ENCODE assay signal across 8 cellular contexts in the genomic region with DNA sequence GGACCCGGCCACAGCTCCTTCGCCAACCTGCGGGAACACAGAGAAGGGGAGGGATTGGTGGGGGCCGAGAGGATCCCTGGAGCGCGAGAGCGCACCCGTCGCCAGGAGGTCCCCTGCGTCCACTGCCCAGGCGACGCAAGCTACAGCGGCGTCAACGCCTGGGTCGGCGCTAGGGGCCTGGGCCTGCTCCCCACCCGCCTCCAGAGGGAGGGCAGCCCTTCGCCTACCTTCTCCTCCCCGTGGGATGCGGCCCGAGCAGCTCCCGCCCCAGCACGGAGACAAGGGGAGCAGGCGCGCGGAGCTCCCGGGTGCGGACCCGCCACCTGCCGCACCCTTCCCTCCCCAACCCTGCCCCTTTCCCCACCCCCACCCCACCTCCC.
DNase-seq lines count a peak whose midpoint lies in the region; ATAC-seq and TF ChIP-seq lines count a peak whose summit lies in the region.

No MANE protein-coding gene starts in this region.

- H2BK120ac ChIP-seq in IMR-90 (ENCODE audit: low read depth, low read length): no peak overlapping the region
- peak overlapping the region; percentile 15 for H2BK120ac ChIP-seq in mesenchymal stem cell (ENCODE audit: low read depth, low read length)

- H3K9me3 ChIP-seq in IMR-90 (ENCODE audit: control insufficient read depth, insufficient read depth, low read length): no peaks in the 10 kb centered on the region
- no peaks in the 10 kb centered on the region for H3K9me3 ChIP-seq in mesenchymal stem cell (ENCODE audit: control insufficient read depth, low read length)
- no peaks in the 10 kb centered on the region for H3K9me3 ChIP-seq in WERI-Rb-1 (ENCODE audit: severe bottlenecking)

- H3K4me3 ChIP-seq in AG10803 (ENCODE audit: low read length) (peak overlapping the region; percentile 17), IMR-90 (ENCODE audit: insufficient read depth, low read depth, low read length) (no peak overlapping the region), mesenchymal stem cell (ENCODE audit: insufficient read depth in 1 of 2, low read depth in 1 of 2, low read length in 2 of 2) (peak overlapping the region in 1 of 2 experiments; percentile 53), WERI-Rb-1 (ENCODE audit: low read depth, low read length) (no peak overlapping the region)

- no peak overlapping the region for H2AK5ac ChIP-seq in IMR-90 (ENCODE audit: low read depth, low read length)
- no peak overlapping the region for H2AK5ac ChIP-seq in mesenchymal stem cell (ENCODE audit: low read length, severe bottlenecking)

- H2BK5ac ChIP-seq in IMR-90 (ENCODE audit: low read depth, low read length, poor library complexity, severe bottlenecking) (no peak overlapping the region), mesenchymal stem cell (ENCODE audit: low read depth, low read length, poor library complexity, severe bottlenecking) (no peak overlapping the region)

- H3K4ac ChIP-seq in IMR-90 (ENCODE audit: low read depth, low read length): no peak overlapping the region
- peak overlapping the region in 1 of 2 experiments; percentile 26 for H3K4ac ChIP-seq in mesenchymal stem cell (ENCODE audit: low read depth in 1 of 2, low read length in 2 of 2)

- dilution Hi-C loops in IMR-90 (cut with HindIII; ENCODE audit: low sequenced_read_pairs, unreplicated experiment): no loop called here

- H4K20me1 ChIP-seq in IMR-90 (ENCODE audit: insufficient read depth, low read length): no peaks in the 10 kb centered on the region

- 63% methylated on average over 3 of the region's 31 CpGs; no CpG with 5 or more reads in 1 of the 2 experiments for WGBS in IMR-90 (ENCODE audit: extremely low coverage in 2 of 2, insufficient read length in 1 of 2), 2 experiments
- whole genome bisulfite sequencing in mesenchymal stem cell: 2% methylated on average over 23 of the region's 31 CpGs

- H3K27ac ChIP-seq in IMR-90 (ENCODE audit: insufficient read depth, low read length): no peak overlapping the region
- no peak overlapping the region for H3K27ac ChIP-seq in mesenchymal stem cell (ENCODE audit: low read length, poor library complexity, severe bottlenecking)
- H3K27ac ChIP-seq in WERI-Rb-1: no peak overlapping the region

- H3K4me2 ChIP-seq in IMR-90 (ENCODE audit: low read depth, low read length) (no peak overlapping the region), mesenchymal stem cell (ENCODE audit: low read length, poor library complexity, severe bottlenecking) (peak overlapping the region; percentile 78)

- DNase-seq in AG10803 (ENCODE audit: low read depth): no peak
- DNase-seq in IMR-90: no peak
- no peak for DNase-seq in central memory CD8-positive, alpha-beta T cell (ENCODE audit: low spot score in 2 of 2)
- DNase-seq in mesenchymal stem cell: no peak
- no peak for DNase-seq in NK-92 treated with Interleukin-12 subunit alpha and Interleukin-12 subunit beta, amount 100 ng/mL, for 24 hours (lab: John Stamatoyannopoulos, UW)
- no peak for DNase-seq in WERI-Rb-1

- peak overlapping the region in 1 of 2 experiments; percentile 76 for H2BK12ac ChIP-seq in mesenchymal stem cell (ENCODE audit: low read length in 2 of 2)

- in situ Hi-C loops in IMR-90 (cut with MboI; ENCODE audit: low sequenced_read_pairs): no loop called here

- H3K23ac ChIP-seq in IMR-90 (ENCODE audit: low read depth, low read length) (no peak overlapping the region), mesenchymal stem cell (ENCODE audit: low read length in 2 of 2) (peak overlapping the region in 1 of 2 experiments; percentile 83)

- no peak overlapping the region for H3K56ac ChIP-seq in IMR-90 (ENCODE audit: extremely low read depth, insufficient read depth, low read length)

- no peak overlapping the region for H4K8ac ChIP-seq in IMR-90 (ENCODE audit: low read depth in 2 of 2, low read length in 2 of 2)
- peak overlapping the region; percentile 27 for H4K8ac ChIP-seq in mesenchymal stem cell (ENCODE audit: low read length)

- H3K9me3 Mint-ChIP-seq in central memory CD8-positive, alpha-beta T cell: no peaks in the 10 kb centered on the region

- H3K9ac ChIP-seq in IMR-90 (ENCODE audit: low read depth, low read length): no peak overlapping the region
- H3K9ac ChIP-seq in mesenchymal stem cell (ENCODE audit: low read length): no peak overlapping the region

- H3K4me1 Mint-ChIP-seq in central memory CD8-positive, alpha-beta T cell: peaks cover 28% of the 10 kb centered on the region

- no peaks in the 10 kb centered on the region for H3K27me3 Mint-ChIP-seq in central memory CD8-positive, alpha-beta T cell

- intact Hi-C loops in IMR-90 (cut with micrococcal nuclease): no loop called here

- peaks cover 3% of the 10 kb centered on the region; the same call in 1 of the 2 replicates for H3K9me1 ChIP-seq in IMR-90 (ENCODE audit: insufficient read depth, low read length)

- H2AK9ac ChIP-seq in IMR-90 (replicated peaks; ENCODE audit: low read depth, low read length, poor library complexity): peak overlapping the region; percentile 55

- BruUV-seq in IMR-90 (replicated peaks; lab: Mats Ljungman, UMichigan): no TSS peak

- ATAC-seq in IMR-90 (ENCODE audit: low read depth) (no peak), HG03565 (IDR thresholded peaks at IDR 0.05; ENCODE audit: unreplicated experiment) (no peak), HG03039 (IDR thresholded peaks at IDR 0.05; ENCODE audit: unreplicated experiment) (no peak)
- ATAC-seq in central memory CD8-positive, alpha-beta T cell (replicated peaks; ENCODE audit: extremely low read depth, poor library complexity, severe bottlenecking): no peak

- H3K4me1 ChIP-seq in IMR-90 (ENCODE audit: control insufficient read depth, insufficient read depth, low read length): peaks cover 11% of the 10 kb centered on the region
- H3K4me1 ChIP-seq in mesenchymal stem cell (ENCODE audit: control insufficient read depth, insufficient read depth, low read depth, low read length): peaks cover 50% of the 10 kb centered on the region

- no peak overlapping the region for H3K14ac ChIP-seq in IMR-90 (replicated peaks; ENCODE audit: low read depth, low read length)
- H3K14ac ChIP-seq in mesenchymal stem cell (ENCODE audit: low read length in 2 of 2): peak overlapping the region in 1 of 2 experiments; percentile 90

- H2BK20ac ChIP-seq in IMR-90 (ENCODE audit: low read depth, low read length): no peak overlapping the region

- no peak overlapping the region for H4K91ac ChIP-seq in IMR-90 (ENCODE audit: insufficient read depth, low read depth, low read length)
- H4K91ac ChIP-seq in mesenchymal stem cell (ENCODE audit: low read length): peak overlapping the region; percentile 80

- H3K36me3 ChIP-seq in IMR-90 (ENCODE audit: control insufficient read depth, insufficient read depth, low read length) (peaks cover 21% of the 10 kb centered on the region; the same call in 1 of the 2 replicates), mesenchymal stem cell (ENCODE audit: control insufficient read depth in 1 of 2, insufficient read depth in 2 of 2, low read depth in 1 of 2, low read length in 2 of 2) (peaks cover 37% of the 10 kb centered on the region in 2 experiments), WERI-Rb-1 (peaks cover 13% of the 10 kb centered on the region)

- no peak for TF ChIP-seq POLR2A in IMR-90 (IDR thresholded peaks at IDR 0.05; ENCODE audit: low read depth, low read length)

- H2AFZ ChIP-seq in IMR-90 (replicated peaks; ENCODE audit: low read length, poor library complexity) (no peak overlapping the region), mesenchymal stem cell (ENCODE audit: low read depth, low read length) (peak overlapping the region; percentile 51)

- TF ChIP-seq CTCF in AG10803 (conservative IDR thresholded peaks at IDR 0.05; ENCODE audit: low read length) (no peak), IMR-90 (conservative IDR thresholded peaks at IDR 0.05; ENCODE audit: low read depth, low read length) (no peak), WERI-Rb-1 (IDR thresholded peaks at IDR 0.05; ENCODE audit: low read depth, low read length) (no peak)

- no peak overlapping the region for H3K27ac Mint-ChIP-seq in central memory CD8-positive, alpha-beta T cell (ENCODE audit: low read depth)

- POLR2A ChIA-PET in IMR-90 (lab: Charles Lee; ENCODE audit: unreplicated experiment): no interaction called here

- H2BK15ac ChIP-seq in IMR-90 (ENCODE audit: low read depth, low read length): no peak overlapping the region
- H2BK15ac ChIP-seq in mesenchymal stem cell (ENCODE audit: low read depth, poor library complexity, severe bottlenecking): no peak overlapping the region

- H3K4me3 Mint-ChIP-seq in central memory CD8-positive, alpha-beta T cell: peak overlapping the region; percentile 74

- CTCF ChIA-PET in IMR-90 (lab: Yijun Ruan, JAX): no interaction called here

- H3K36me3 Mint-ChIP-seq in central memory CD8-positive, alpha-beta T cell (ENCODE audit: insufficient read depth): peaks cover 19% of the 10 kb centered on the region

- H3K79me1 ChIP-seq in IMR-90 (ENCODE audit: low read depth in 1 of 2, low read length in 2 of 2) (peaks cover 0 to 14% of the 10 kb centered on the region in 2 experiments; a peak in 1 of 4 replicates), mesenchymal stem cell (replicated peaks; ENCODE audit: low read length, poor library complexity, severe bottlenecking) (peaks cover 2% of the 10 kb centered on the region)

- no peak overlapping the region for H4K5ac ChIP-seq in IMR-90 (ENCODE audit: low read depth, low read length)

- no peak overlapping the region for H3K18ac ChIP-seq in IMR-90 (ENCODE audit: low read depth, low read length)
- peak overlapping the region; percentile 69 to 95 for H3K18ac ChIP-seq in mesenchymal stem cell (ENCODE audit: low read depth in 1 of 2, low read length in 2 of 2)

- H3K27me3 ChIP-seq in IMR-90 (ENCODE audit: control insufficient read depth, insufficient read depth, low read length) (no peaks in the 10 kb centered on the region; the same call in 1 of the 2 replicates), mesenchymal stem cell (ENCODE audit: control insufficient read depth in 1 of 2, insufficient read depth in 1 of 2, low read length in 2 of 2) (peaks cover 6 to 30% of the 10 kb centered on the region in 2 experiments), WERI-Rb-1 (ENCODE audit: insufficient read depth, low read depth, severe bottlenecking) (no peaks in the 10 kb centered on the region)

- TF ChIP-seq RAD21 in IMR-90 (IDR thresholded peaks at IDR 0.05; ENCODE audit: low read length): no peak

TF ChIP-seq in IMR-90, 13 proteins besides CTCF, POLR2A, EP300 and RAD21 (continues in another document):
- TF ChIP-seq MXI1 (IDR thresholded peaks at IDR 0.05; ENCODE audit: borderline replicate concordance, low read depth, low read length) (no peak), CEBPB (IDR thresholded peaks at IDR 0.05; ENCODE audit: low read depth, low read length) (no peak), RFX5 (IDR thresholded peaks at IDR 0.05; ENCODE audit: low read depth, low read length) (no peak), SMC3 (IDR thresholded peaks at IDR 0.05; ENCODE audit: low read depth, low read length) (no peak), MAZ (IDR thresholded peaks at IDR 0.05; ENCODE audit: borderline replicate concordance, low read depth, low read length) (no peak)
